ENCODE assay signal across 1 cellular context in genomic region chr11:115222863-115223530, GRCh38.
TF ChIP-seq lines count a peak whose summit lies in the region.

No MANE protein-coding gene starts in this region.

TF ChIP-seq in GM23338, 12 proteins besides CTCF, POLR2A, EP300 and RAD21 (continued from another document):
- TF ChIP-seq REST (IDR thresholded peaks at IDR 0.05; ENCODE audit: unreplicated experiment): no peak
- TF ChIP-seq ZNF331 (CRISPR knock-in tag; IDR thresholded peaks at IDR 0.05; ENCODE audit: low read depth): no peak
- no peak for TF ChIP-seq NANOG (IDR thresholded peaks at IDR 0.05; ENCODE audit: borderline replicate concordance)
